Comparison of ENCODE assay signal across 12 cellular contexts in genomic region chr2:218837495-218837894, GRCh38. TPM values are rescaled to one million over a fixed set of nuclear protein-coding genes. Genes with fewer than 3 reads are reported as not detected.
"Had no signal": no experiment of that assay in that cellular context is flagged by ENCODE, and none has a peak within 500 bp of the region (broad histone marks: within the 10 kb centered on the region; RNA-seq: fewer than 3 reads in every experiment).

No MANE protein-coding gene starts in this region.

- H3K4me2 ChIP-seq: GM23338 had no signal

- DNase-seq: GM23248, GOT3, H7, H9, HCEC 1CT, HFFc6 had no signal

- H2AFZ ChIP-seq: GM23248, GM23338 had no signal

- H3K27ac ChIP-seq: GM23248 had no signal

- FAIRE-seq: H1, H54 had no signal

- H3K4me1 ChIP-seq: HAP-1 had no signal

- H3K4me3 ChIP-seq: GM23248, GM23338, HAP-1 had no signal

- H3K9ac ChIP-seq: GM23248 had no signal

- H3K36me3 ChIP-seq: HAP-1 had no signal

- ATAC-seq: GM23338, HCT116 had no signal

RNA-seq across cellular contexts. Expression of gene PRKAG3, which starts 5.9 kb away (rescaled TPM):
- total RNA-seq: GM23248, GM23338, H1, H4, H7, H9, HFFc6 had no signal
- polyA plus RNA-seq: GM23248, GM23338, H1 had no signal

RNA-seq across cellular contexts. Expression of gene WNT6, which starts 22.1 kb away (rescaled TPM):
- total RNA-seq: GM23248, GM23338, H1, H7, H9, HFFc6 had no signal
- polyA plus RNA-seq: GM23248, GM23338, H1 had no signal

RNA-seq across cellular contexts. Expression of gene WNT10A, which starts 43.2 kb away (rescaled TPM):
- total RNA-seq: GM23248, GM23338, H1, H4, H7, H9, HFFc6 had no signal
- polyA plus RNA-seq: GM23248, GM23338 had no signal
